Comparison of ENCODE assay signal across 21 cellular contexts in the genomic region with DNA sequence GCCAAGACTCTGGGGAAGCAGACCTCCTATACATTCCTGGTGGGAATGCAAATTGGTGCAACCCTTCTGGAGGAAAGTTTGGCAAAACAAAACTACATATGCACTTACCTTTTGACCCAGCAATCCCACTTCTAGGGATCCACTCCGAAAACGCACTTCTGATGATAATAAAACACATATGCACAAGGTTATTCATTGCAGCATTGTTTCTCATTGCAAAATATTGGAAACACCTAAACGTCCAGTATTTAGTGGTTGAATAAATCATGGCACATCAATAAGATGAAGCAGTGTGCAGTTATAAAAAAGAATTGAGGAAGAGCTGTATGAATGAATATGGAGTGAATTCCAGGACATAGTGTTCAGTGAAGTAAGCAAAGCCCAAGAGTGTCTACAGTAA.
A peak's percentile ranks its signal among the peaks of the same experiment; 100 is the strongest.
DNase-seq lines count a peak whose midpoint lies in the region; ATAC-seq and TF ChIP-seq lines count a peak whose summit lies in the region.
"Had no signal": no experiment of that assay in that cellular context is flagged by ENCODE, and none has a peak within 500 bp of the region (broad histone marks: within the 10 kb centered on the region; RNA-seq: fewer than 3 reads in every experiment).

No MANE protein-coding gene starts in this region.

- CTCF ChIA-PET in activated CD8-positive, alpha-beta T cell treated with anti-CD3 and anti-CD28 coated beads for 36 hours (lab: Charles Lee): no interaction called here

- POLR2A ChIA-PET in activated CD8-positive, alpha-beta T cell treated with anti-CD3 and anti-CD28 coated beads for 36 hours (lab: Charles Lee): no interaction called here

- no peak for TF ChIP-seq POLR2A in Peyer's patch (IDR thresholded peaks at IDR 0.05)

- H3K4me1 Mint-ChIP-seq in osteocyte (ENCODE audit: unreplicated experiment): peaks cover 70% of the 10 kb centered on the region
- H3K4me1 Mint-ChIP-seq in activated CD8-positive, alpha-beta T cell treated with anti-CD3 and anti-CD28 coated beads for 36 hours (ENCODE audit: low read depth): no peaks in the 10 kb centered on the region
- H3K4me1 Mint-ChIP-seq: immature natural killer cell had no signal

- intact Hi-C loops in activated CD8-positive, alpha-beta T cell treated with anti-CD3 and anti-CD28 coated beads for 36 hours (cut with micrococcal nuclease): no loop called here

- H3K27ac ChIP-seq in SJSA1 (peak overlapping the region; percentile 94), Peyer's patch (no peak overlapping the region)
- H3K27ac ChIP-seq: BLaER1 treated with 17β-estradiol and CSF1 and Interleukin-3, amounts not matched to agents 10 nM and 100 nM; heart right ventricle; neutrophil; upper lobe of left lung had no signal

- TF ChIP-seq CTCF in fibroblast of mammary gland (conservative IDR thresholded peaks at IDR 0.05; ENCODE audit: control insufficient read depth, insufficient read depth, low read depth, low read length) (no peak), osteocyte (IDR thresholded peaks at IDR 0.05) (no peak), Peyer's patch (IDR thresholded peaks at IDR 0.05) (no peak)
- no peak for TF ChIP-seq CTCF in activated CD8-positive, alpha-beta T cell treated with anti-CD3 and anti-CD28 coated beads for 36 hours (IDR thresholded peaks at IDR 0.05)

- H3K9me3 ChIP-seq in SJSA1 (replicated peaks) (no peaks in the 10 kb centered on the region), Peyer's patch (no peaks in the 10 kb centered on the region)
- H3K9me3 ChIP-seq: heart right ventricle, neutrophil, upper lobe of left lung had no signal

- DNase-seq in EL (peak; percentile 30), SJSA1 (ENCODE audit: low read depth in 1 of 2, low spot score in 2 of 2) (no peak), fibroblast of mammary gland (ENCODE audit: low read depth) (peak; percentile 73), osteocyte (ENCODE audit: extremely low spot score, unreplicated experiment) (no peak), Peyer's patch (no peak)
- no peak for DNase-seq in activated CD8-positive, alpha-beta T cell treated with anti-CD3 and anti-CD28 coated beads for 36 hours
- no peak for DNase-seq in stimulated activated CD4-positive, alpha-beta T cell treated with anti-CD3 and anti-CD28 coated beads, Interleukin-4, amount 100 ng/mL, for 1 hour
- DNase-seq: activated gamma-delta T cell; amygdala; cerebellar nuclear complex; effector CD4-positive, alpha-beta T cell; heart right ventricle; immature natural killer cell; NCI-H1417; NCI-H524; upper lobe of left lung had no signal

- peaks cover under 1% of the 10 kb centered on the region for H3K9me3 Mint-ChIP-seq in osteocyte (ENCODE audit: unreplicated experiment)
- no peaks in the 10 kb centered on the region for H3K9me3 Mint-ChIP-seq in activated CD8-positive, alpha-beta T cell treated with anti-CD3 and anti-CD28 coated beads for 36 hours
- H3K9me3 Mint-ChIP-seq: T-helper 1 cell treated with Interleukin-12 subunit alpha and Interleukin-12 subunit beta and Interleukin-4 antibody, amounts not matched to agents 30 μg/mL and 1 μg/mL, for 36 hours had no signal

- H3K4me3 ChIP-seq in SJSA1 (peak overlapping the region; percentile 5; the same call in 1 of the 2 replicates), fibroblast of mammary gland (ENCODE audit: control insufficient read depth, low read depth, low read length) (peak overlapping the region; percentile 34), Peyer's patch (no peak overlapping the region)
- H3K4me3 ChIP-seq: BLaER1 treated with 17β-estradiol and CSF1 and Interleukin-3, amounts not matched to agents 10 nM and 100 nM; heart right ventricle; upper lobe of left lung had no signal

- H3K27ac Mint-ChIP-seq in osteocyte (ENCODE audit: unreplicated experiment): peak overlapping the region; percentile 90
- no peak overlapping the region for H3K27ac Mint-ChIP-seq in activated CD8-positive, alpha-beta T cell treated with anti-CD3 and anti-CD28 coated beads for 36 hours
- H3K27ac Mint-ChIP-seq: immature natural killer cell; T-helper 1 cell treated with Interleukin-12 subunit alpha and Interleukin-12 subunit beta and Interleukin-4 antibody, amounts not matched to agents 30 μg/mL and 1 μg/mL, for 36 hours had no signal

- H3K4me1 ChIP-seq in SJSA1 (replicated peaks) (peaks cover 36% of the 10 kb centered on the region), Peyer's patch (no peaks in the 10 kb centered on the region)
- H3K4me1 ChIP-seq: heart right ventricle had no signal

- H3K36me3 ChIP-seq in SJSA1 (peaks cover 10% of the 10 kb centered on the region; the same call in 1 of the 2 replicates), Peyer's patch (no peaks in the 10 kb centered on the region)
- H3K36me3 ChIP-seq: heart right ventricle, neutrophil, upper lobe of left lung had no signal

- no peak for ATAC-seq in activated CD8-positive, alpha-beta T cell treated with anti-CD3 and anti-CD28 coated beads for 36 hours
- no peak for ATAC-seq in HG03159 (IDR thresholded peaks at IDR 0.05; ENCODE audit: unreplicated experiment)
- ATAC-seq: heart right ventricle, Right ventricle myocardium inferior had no signal

- H3K4me3 Mint-ChIP-seq in osteocyte (ENCODE audit: unreplicated experiment): peak overlapping the region; percentile 53
- no peak overlapping the region for H3K4me3 Mint-ChIP-seq in activated CD8-positive, alpha-beta T cell treated with anti-CD3 and anti-CD28 coated beads for 36 hours
- H3K4me3 Mint-ChIP-seq: immature natural killer cell; T-helper 1 cell treated with Interleukin-12 subunit alpha and Interleukin-12 subunit beta and Interleukin-4 antibody, amounts not matched to agents 30 μg/mL and 1 μg/mL, for 36 hours had no signal

- no peaks in the 10 kb centered on the region for H3K27me3 Mint-ChIP-seq in osteocyte (ENCODE audit: unreplicated experiment)
- H3K27me3 Mint-ChIP-seq in activated CD8-positive, alpha-beta T cell treated with anti-CD3 and anti-CD28 coated beads for 36 hours: peaks cover 24% of the 10 kb centered on the region

- H3K36me3 Mint-ChIP-seq in osteocyte (ENCODE audit: unreplicated experiment): peaks cover 29% of the 10 kb centered on the region
- no peaks in the 10 kb centered on the region for H3K36me3 Mint-ChIP-seq in activated CD8-positive, alpha-beta T cell treated with anti-CD3 and anti-CD28 coated beads for 36 hours (ENCODE audit: low read depth)
- H3K36me3 Mint-ChIP-seq: immature natural killer cell had no signal

- no peaks in the 10 kb centered on the region for H3K27me3 ChIP-seq in SJSA1 (replicated peaks)
- H3K27me3 ChIP-seq in Peyer's patch: no peaks in the 10 kb centered on the region
- H3K27me3 ChIP-seq: BLaER1 treated with 17β-estradiol and CSF1 and Interleukin-3, amounts not matched to agents 10 nM and 100 nM; upper lobe of left lung had no signal

Comparison
In these comparisons a context has a peak if more than half of its experiments do, and no peak if none do; other contexts are left out.
1. DNase-seq: peak in EL (single experiment) and fibroblast of mammary gland (single experiment); none in SJSA1 (0 of 2), osteocyte (single experiment), activated CD8-positive, alpha-beta T cell treated with anti-CD3 and anti-CD28 coated beads for 36 hours (single experiment), Peyer's patch (0 of 3) and stimulated activated CD4-positive, alpha-beta T cell treated with anti-CD3 and anti-CD28 coated beads, Interleukin-4, amount 100 ng/mL, for 1 hour (single experiment).
2. H3K4me3 ChIP-seq: peak in SJSA1 (single experiment) and fibroblast of mammary gland (single experiment); none in Peyer's patch (0 of 4).